Comparison of ENCODE assay signal across 9 cellular contexts in the genomic region with DNA sequence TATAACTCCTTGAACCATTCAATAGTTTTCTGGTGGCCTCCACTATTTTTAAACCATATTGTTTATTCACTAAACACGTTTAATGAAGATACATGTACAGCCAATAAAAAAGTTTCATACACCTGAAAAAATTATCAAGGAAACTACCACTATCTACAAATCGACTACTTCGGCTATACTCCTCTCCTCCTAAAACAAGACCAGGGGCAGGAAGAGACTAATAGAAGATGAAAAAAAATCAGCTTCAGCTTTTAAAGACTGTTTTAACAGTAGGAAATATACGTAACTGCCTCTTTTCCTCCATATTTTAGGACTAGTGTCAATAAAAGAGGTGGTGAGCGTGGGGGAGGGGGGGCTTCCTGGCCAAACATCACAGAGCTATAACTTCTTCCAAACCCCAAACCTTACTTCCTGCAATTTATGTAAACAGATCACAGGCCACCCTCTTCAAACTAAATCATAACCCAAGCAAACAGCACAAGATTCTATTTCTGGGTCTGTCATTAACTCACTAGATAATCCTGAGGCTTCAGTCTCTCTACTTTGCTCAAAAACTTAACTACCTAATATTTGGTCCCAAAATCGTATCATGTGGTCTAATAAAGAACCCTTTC. TPM values are rescaled to one million over a fixed set of nuclear protein-coding genes. Genes with fewer than 3 reads are reported as not detected.
A peak's percentile ranks its signal among the peaks of the same experiment; 100 is the strongest.
DNase-seq lines count a peak whose midpoint lies in the region; ATAC-seq and TF ChIP-seq lines count a peak whose summit lies in the region.
"Had no signal": no experiment of that assay in that cellular context is flagged by ENCODE, and none has a peak within 500 bp of the region (broad histone marks: within the 10 kb centered on the region; RNA-seq: fewer than 3 reads in every experiment).

No MANE protein-coding gene starts in this region.

- H3K4me1 ChIP-seq in endodermal cell (ENCODE audit: control insufficient read depth, insufficient read depth, low read length) (no peaks in the 10 kb centered on the region), gastrocnemius medialis (peaks cover 83 to 86% of the 10 kb centered on the region in 2 donors), uterus (peaks cover 3 to 5% of the 10 kb centered on the region in 2 donors)

- no peaks in the 10 kb centered on the region for H3K27me3 Mint-ChIP-seq in endodermal cell (ENCODE audit: insufficient read depth)

- TF ChIP-seq CTCF in endodermal cell (conservative IDR thresholded peaks at IDR 0.05) (no peak), gastrocnemius medialis (IDR thresholded peaks at IDR 0.05 in 4 of 5, conservative IDR thresholded peaks at IDR 0.05 in 1 of 5) (no peak), uterus (IDR thresholded peaks at IDR 0.05) (no peak)

- H3K4me3 Mint-ChIP-seq in endodermal cell, result no peak overlapping the region

- H3K4me3 ChIP-seq in endodermal cell (ENCODE audit: low read length) (no peak overlapping the region), gastrocnemius medialis (peak overlapping the region; percentile 14 to 40 (median 18)), uterus (no peak overlapping the region)

- no peaks in the 10 kb centered on the region for H3K9me3 Mint-ChIP-seq in endodermal cell

- H3K36me3 ChIP-seq in endodermal cell (ENCODE audit: control insufficient read depth, insufficient read depth, low read length), result peaks cover 21% of the 10 kb centered on the region
- no peaks in the 10 kb centered on the region for H3K36me3 ChIP-seq in gastrocnemius medialis
- H3K36me3 ChIP-seq in uterus, result no peaks in the 10 kb centered on the region

- H3K27me3 ChIP-seq in endodermal cell (ENCODE audit: control insufficient read depth, insufficient read depth, low read length, poor library complexity, severe bottlenecking) (no peaks in the 10 kb centered on the region), gastrocnemius medialis (no peaks in the 10 kb centered on the region), uterus (no peaks in the 10 kb centered on the region)

- in situ Hi-C loops in KBM-7 (cut with MboI; ENCODE audit: low pct_unique_long_range_greater_than_20kb, low sequenced_read_pairs), result no loop called here
- in situ Hi-C loops in gastrocnemius medialis (cut with MboI; ENCODE audit: low sequenced_read_pairs in 4 of 4), result loop anchor here in 1 of 4 donors (10.0 kb wide), 1 partner anchor 145 kb away; no protein-coding TSS in a partner anchor

- peaks cover 18% of the 10 kb centered on the region for H3K4me1 Mint-ChIP-seq in endodermal cell

- TF ChIP-seq POLR2A in gastrocnemius medialis (IDR thresholded peaks at IDR 0.05) (no peak), uterus (IDR thresholded peaks at IDR 0.05) (no peak)

- H3K27ac ChIP-seq in endodermal cell (ENCODE audit: low read depth, low read length), result no peak overlapping the region
- H3K27ac ChIP-seq in gastrocnemius medialis, result peak overlapping the region; percentile 75 to 87 (median 84)
- H3K27ac ChIP-seq in uterus, result peak overlapping the region in 1 of 2 donors; percentile 53

- peak overlapping the region; percentile 74 for H3K27ac Mint-ChIP-seq in endodermal cell

- no peak overlapping the region for H3K9ac ChIP-seq in endodermal cell (ENCODE audit: extremely low read depth, low read length, poor library complexity, severe bottlenecking)

- intact Hi-C loops in gastrocnemius medialis (cut with DNase I; ENCODE audit: low total_unique reads) (loop anchor here (2.0 kb wide), 2 partner anchors 15 to 37 kb away; a partner anchor contains a TSS), uterus (cut with DNase I; ENCODE audit: low total_unique reads) (no loop called here)

- 91 to 100% methylated on average over 1 to 6 of the region's 6 CpGs for WGBS in endodermal cell (ENCODE audit: insufficient coverage in 1 of 2, insufficient read length in 1 of 2), 2 experiments

- DNase-seq in KBM-7, result peak; percentile 73
- DNase-seq in UCSD-AML1 (lab: John Stamatoyannopoulos, UW; ENCODE audit: unreplicated experiment), result peak; percentile 60
- no peak for DNase-seq in endodermal cell
- DNase-seq in gastrocnemius medialis, result no peak
- DNase-seq in stimulated activated CD4-positive, alpha-beta T cell treated with anti-CD3 and anti-CD28 coated beads, Interleukin-12 subunit alpha, Interleukin-12 subunit beta, amount 100 ng/mL, for 4 hours, result no peak
- DNase-seq in HCEC 1CT, result no peak
- DNase-seq in uterus, result no peak
- DNase-seq: NCI-H187 treated with DMSO at 0.1 percent for 48 hours had no signal

- peak; percentile 44 to 61 for ATAC-seq in gastrocnemius medialis
- no peak for ATAC-seq in GM21390 (IDR thresholded peaks at IDR 0.05; ENCODE audit: unreplicated experiment)

- peaks cover 7% of the 10 kb centered on the region for H3K36me3 Mint-ChIP-seq in endodermal cell (ENCODE audit: low read depth)

- H3K9me3 ChIP-seq in endodermal cell (ENCODE audit: control insufficient read depth, low read length) (no peaks in the 10 kb centered on the region), gastrocnemius medialis (no peaks in the 10 kb centered on the region), uterus (no peaks in the 10 kb centered on the region)

RNA-seq across cellular contexts. Expression of a gene that starts 15.1 kb away (rescaled TPM):
- total RNA-seq in endodermal cell (10 to 100 TPM; 67.3 to 79.4 TPM), gastrocnemius medialis (10 to 100 TPM; 39.4 to 81.0 (median 56.3) TPM), uterus (10 to 100 TPM; 31.2 to 88.4 (median 81.5) TPM)
- 47.6 TPM for polyA plus RNA-seq in endodermal cell (2013, experiment 1 of 2)
- 45.6 TPM for polyA plus RNA-seq in endodermal cell (2013, experiment 2 of 2)

Comparison
In these comparisons a context has a peak if more than half of its experiments do, and no peak if none do; other contexts are left out.
1. DNase-seq: peak in KBM-7 (single experiment) and UCSD-AML1 (single experiment); none in endodermal cell (single experiment), gastrocnemius medialis (0 of 2), stimulated activated CD4-positive, alpha-beta T cell treated with anti-CD3 and anti-CD28 coated beads, Interleukin-12 subunit alpha, Interleukin-12 subunit beta, amount 100 ng/mL, for 4 hours (single experiment), HCEC 1CT (single experiment) and uterus (0 of 2).
2. H3K4me3 ChIP-seq: peak in gastrocnemius medialis (4 of 4); none in endodermal cell (single experiment) and uterus (0 of 2).